Comparison of ENCODE assay signal across 8 cellular contexts in the genomic region with DNA sequence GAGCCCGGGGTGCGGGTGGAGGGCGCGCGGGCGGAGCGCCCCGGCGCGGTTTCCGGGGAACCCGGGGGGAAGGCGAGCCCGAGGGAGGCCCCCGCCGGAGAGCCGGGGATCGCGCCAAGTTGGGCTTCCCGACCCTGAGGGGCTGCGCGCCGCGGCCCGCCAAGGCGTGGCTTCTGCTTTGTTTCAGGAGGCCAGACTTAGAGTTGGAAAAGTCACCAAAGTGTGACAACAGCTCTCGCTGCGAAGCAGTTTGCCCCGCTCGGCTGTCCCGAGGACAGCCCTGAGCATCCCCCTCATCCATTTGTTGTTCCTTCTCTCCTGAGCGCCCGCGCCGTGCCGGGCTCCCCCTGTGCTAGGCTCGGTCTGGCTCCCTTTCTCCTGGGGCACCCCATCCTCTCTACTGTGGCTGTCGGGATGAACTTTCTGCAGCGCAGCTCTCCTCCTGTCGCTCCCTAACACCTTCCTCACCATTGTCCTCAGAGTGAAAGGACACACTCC. TPM values are rescaled to one million over a fixed set of nuclear protein-coding genes. Genes with fewer than 3 reads are reported as not detected.
DNase-seq lines count a peak whose midpoint lies in the region; ATAC-seq lines count a peak whose summit lies in the region.

No MANE protein-coding gene starts in this region.

- H3K4me1 ChIP-seq in iPS-20b (ENCODE audit: insufficient read depth, low read length) = peaks cover 12% of the 10 kb centered on the region

- H3K27ac Mint-ChIP-seq in activated T-cell treated with anti-CD3 and anti-CD28 coated beads, Interleukin-2, amount 50 U/mL, for 24 hours = peak overlapping the region; percentile 73
- peak overlapping the region; percentile 72 for H3K27ac Mint-ChIP-seq in activated naive CD8-positive, alpha-beta T cell treated with anti-CD3 and anti-CD28 coated beads, Interleukin-2, amount 10 ng/mL, durations not matched to agents 7 days and 5 days
- peak overlapping the region; percentile 93 for H3K27ac Mint-ChIP-seq in stimulated activated effector memory CD8-positive, alpha-beta T cell treated with anti-CD3 and anti-CD28 coated beads, Interleukin-12 subunit alpha, Interleukin-12 subunit beta, amount 100 ng/mL, for 72 hours

- H3K27me3 ChIP-seq in iPS-20b (ENCODE audit: insufficient read depth, low read length) = peaks cover 84% of the 10 kb centered on the region

- H3K9me3 Mint-ChIP-seq in activated T-cell treated with anti-CD3 and anti-CD28 coated beads, Interleukin-2, amount 50 U/mL, for 24 hours = no peaks in the 10 kb centered on the region
- H3K9me3 Mint-ChIP-seq in activated naive CD8-positive, alpha-beta T cell treated with anti-CD3 and anti-CD28 coated beads, Interleukin-2, amount 10 ng/mL, durations not matched to agents 7 days and 5 days = no peaks in the 10 kb centered on the region
- H3K9me3 Mint-ChIP-seq in stimulated activated effector memory CD8-positive, alpha-beta T cell treated with anti-CD3 and anti-CD28 coated beads, Interleukin-12 subunit alpha, Interleukin-12 subunit beta, amount 100 ng/mL, for 72 hours = no peaks in the 10 kb centered on the region

- H3K4me1 Mint-ChIP-seq in activated T-cell treated with anti-CD3 and anti-CD28 coated beads, Interleukin-2, amount 50 U/mL, for 24 hours (ENCODE audit: low read depth) = peaks cover 54% of the 10 kb centered on the region
- H3K4me1 Mint-ChIP-seq in activated naive CD8-positive, alpha-beta T cell treated with anti-CD3 and anti-CD28 coated beads, Interleukin-2, amount 10 ng/mL, durations not matched to agents 7 days and 5 days = peaks cover 54% of the 10 kb centered on the region
- peaks cover 57% of the 10 kb centered on the region for H3K4me1 Mint-ChIP-seq in stimulated activated effector memory CD8-positive, alpha-beta T cell treated with anti-CD3 and anti-CD28 coated beads, Interleukin-12 subunit alpha, Interleukin-12 subunit beta, amount 100 ng/mL, for 72 hours

- H3K9ac ChIP-seq in iPS-20b (ENCODE audit: low read depth, low read length) = peak overlapping the region; percentile 54; the same call in 1 of the 2 replicates

- H3K4me3 ChIP-seq in iPS-20b (ENCODE audit: low read length) = peak overlapping the region; percentile 68

- H3K9me3 ChIP-seq in iPS-20b (ENCODE audit: insufficient read depth, low read depth, low read length) = no peaks in the 10 kb centered on the region

- ATAC-seq in HG03378 (IDR thresholded peaks at IDR 0.05; ENCODE audit: unreplicated experiment) = peak; percentile 26
- peak; percentile 36 for ATAC-seq in activated naive CD8-positive, alpha-beta T cell treated with anti-CD3 and anti-CD28 coated beads, Interleukin-2, amount 10 ng/mL, durations not matched to agents 7 days and 5 days (ENCODE audit: low read depth)
- ATAC-seq in stimulated activated effector memory CD8-positive, alpha-beta T cell treated with anti-CD3 and anti-CD28 coated beads, Interleukin-12 subunit alpha, Interleukin-12 subunit beta, amount 100 ng/mL, for 72 hours = peak; percentile 47

- H3K27me3 Mint-ChIP-seq in activated T-cell treated with anti-CD3 and anti-CD28 coated beads, Interleukin-2, amount 50 U/mL, for 24 hours = peaks cover 2% of the 10 kb centered on the region
- H3K27me3 Mint-ChIP-seq in activated naive CD8-positive, alpha-beta T cell treated with anti-CD3 and anti-CD28 coated beads, Interleukin-2, amount 10 ng/mL, durations not matched to agents 7 days and 5 days = peaks cover 27% of the 10 kb centered on the region

- peaks cover 5% of the 10 kb centered on the region for H3K36me3 Mint-ChIP-seq in activated T-cell treated with anti-CD3 and anti-CD28 coated beads, Interleukin-2, amount 50 U/mL, for 24 hours (ENCODE audit: low read depth)
- peaks cover 7% of the 10 kb centered on the region for H3K36me3 Mint-ChIP-seq in activated naive CD8-positive, alpha-beta T cell treated with anti-CD3 and anti-CD28 coated beads, Interleukin-2, amount 10 ng/mL, durations not matched to agents 7 days and 5 days
- H3K36me3 Mint-ChIP-seq in stimulated activated effector memory CD8-positive, alpha-beta T cell treated with anti-CD3 and anti-CD28 coated beads, Interleukin-12 subunit alpha, Interleukin-12 subunit beta, amount 100 ng/mL, for 72 hours = peaks cover 7% of the 10 kb centered on the region

- no peak overlapping the region for H3K27ac ChIP-seq in iPS-20b (ENCODE audit: low read length)

- no peaks in the 10 kb centered on the region for H3K36me3 ChIP-seq in iPS-20b (ENCODE audit: insufficient read depth, low read depth, low read length)

- peak; percentile 50 for DNase-seq in activated T-cell treated with anti-CD3 and anti-CD28 coated beads, Interleukin-2, amount 50 U/mL, for 24 hours
- no peak for DNase-seq in activated T-cell treated with anti-CD3 and anti-CD28 coated beads for 4 hours
- DNase-seq in activated naive CD8-positive, alpha-beta T cell treated with anti-CD3 and anti-CD28 coated beads, Interleukin-2, amount 10 ng/mL, durations not matched to agents 7 days and 5 days = no peak
- no peak for DNase-seq in stimulated activated effector memory CD8-positive, alpha-beta T cell treated with anti-CD3 and anti-CD28 coated beads, Interleukin-12 subunit alpha, Interleukin-12 subunit beta, amount 100 ng/mL, for 72 hours (ENCODE audit: low spot score in 2 of 2)
- no peak for DNase-seq in Kasumi-1 (lab: John Stamatoyannopoulos, UW)
- no peak for DNase-seq in DMS153 (lab: John Stamatoyannopoulos, UW)

- POLR2A ChIA-PET in activated naive CD8-positive, alpha-beta T cell treated with anti-CD3 and anti-CD28 coated beads, Interleukin-2, amount 10 ng/mL, durations not matched to agents 7 days and 5 days (lab: Charles Lee) = interaction anchor here (0.8 to 2.2 kb wide), 10 partner anchors 10 to 141 kb away, joined by 3 to 24 read pairs (median 4); partner anchors contain the start of gene CLTA

- peak overlapping the region; percentile 87 for H3K4me3 Mint-ChIP-seq in activated T-cell treated with anti-CD3 and anti-CD28 coated beads, Interleukin-2, amount 50 U/mL, for 24 hours
- peak overlapping the region; percentile 96 for H3K4me3 Mint-ChIP-seq in activated naive CD8-positive, alpha-beta T cell treated with anti-CD3 and anti-CD28 coated beads, Interleukin-2, amount 10 ng/mL, durations not matched to agents 7 days and 5 days
- H3K4me3 Mint-ChIP-seq in stimulated activated effector memory CD8-positive, alpha-beta T cell treated with anti-CD3 and anti-CD28 coated beads, Interleukin-12 subunit alpha, Interleukin-12 subunit beta, amount 100 ng/mL, for 72 hours = peak overlapping the region; percentile 97

RNA-seq across cellular contexts. Expression of gene GLIPR2, which starts 0.4 kb away (rescaled TPM):
- 10 to 100 TPM; 56.5 to 58.1 TPM for total RNA-seq in activated naive CD8-positive, alpha-beta T cell treated with anti-CD3 and anti-CD28 coated beads, Interleukin-2, amount 10 ng/mL, durations not matched to agents 7 days and 5 days

RNA-seq across cellular contexts. Expression of gene CCIN, which starts 32.2 kb away (rescaled TPM):
- total RNA-seq in activated naive CD8-positive, alpha-beta T cell treated with anti-CD3 and anti-CD28 coated beads, Interleukin-2, amount 10 ng/mL, durations not matched to agents 7 days and 5 days = under 1 TPM; 0.14 to 0.26 TPM

RNA-seq across cellular contexts. Expression of gene CLTA, which starts 53.8 kb away (rescaled TPM):
- 100 to 1,000 TPM; 119 to 123 TPM for total RNA-seq in activated naive CD8-positive, alpha-beta T cell treated with anti-CD3 and anti-CD28 coated beads, Interleukin-2, amount 10 ng/mL, durations not matched to agents 7 days and 5 days
